ENCODE assay signal across 1 cellular context in the genomic region with DNA sequence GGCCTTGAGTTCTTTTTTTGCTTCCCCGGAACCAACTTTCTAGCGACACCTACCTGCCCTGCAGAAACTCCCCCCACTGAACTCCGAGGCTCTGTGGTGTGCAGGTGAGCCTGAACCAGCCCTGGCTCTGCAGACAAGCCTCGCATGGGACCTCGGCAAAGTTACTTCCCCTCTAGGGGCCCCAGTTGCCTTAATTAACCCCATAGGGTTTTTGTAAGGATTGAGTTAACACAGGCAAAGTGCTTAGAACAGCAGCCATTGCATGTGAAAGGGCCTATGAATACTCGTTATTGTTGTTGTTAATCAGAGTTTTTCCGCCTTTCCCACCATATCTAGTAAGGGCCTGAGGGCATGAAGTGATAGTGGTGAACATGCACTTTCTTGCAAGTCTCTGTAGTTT.
A peak's percentile ranks its signal among the peaks of the same experiment; 100 is the strongest.
TF ChIP-seq lines count a peak whose summit lies in the region.

No MANE protein-coding gene starts in this region.

TF ChIP-seq in GM23338, 12 proteins besides CTCF, POLR2A, EP300 and RAD21:
- TF ChIP-seq, protein P1, sequence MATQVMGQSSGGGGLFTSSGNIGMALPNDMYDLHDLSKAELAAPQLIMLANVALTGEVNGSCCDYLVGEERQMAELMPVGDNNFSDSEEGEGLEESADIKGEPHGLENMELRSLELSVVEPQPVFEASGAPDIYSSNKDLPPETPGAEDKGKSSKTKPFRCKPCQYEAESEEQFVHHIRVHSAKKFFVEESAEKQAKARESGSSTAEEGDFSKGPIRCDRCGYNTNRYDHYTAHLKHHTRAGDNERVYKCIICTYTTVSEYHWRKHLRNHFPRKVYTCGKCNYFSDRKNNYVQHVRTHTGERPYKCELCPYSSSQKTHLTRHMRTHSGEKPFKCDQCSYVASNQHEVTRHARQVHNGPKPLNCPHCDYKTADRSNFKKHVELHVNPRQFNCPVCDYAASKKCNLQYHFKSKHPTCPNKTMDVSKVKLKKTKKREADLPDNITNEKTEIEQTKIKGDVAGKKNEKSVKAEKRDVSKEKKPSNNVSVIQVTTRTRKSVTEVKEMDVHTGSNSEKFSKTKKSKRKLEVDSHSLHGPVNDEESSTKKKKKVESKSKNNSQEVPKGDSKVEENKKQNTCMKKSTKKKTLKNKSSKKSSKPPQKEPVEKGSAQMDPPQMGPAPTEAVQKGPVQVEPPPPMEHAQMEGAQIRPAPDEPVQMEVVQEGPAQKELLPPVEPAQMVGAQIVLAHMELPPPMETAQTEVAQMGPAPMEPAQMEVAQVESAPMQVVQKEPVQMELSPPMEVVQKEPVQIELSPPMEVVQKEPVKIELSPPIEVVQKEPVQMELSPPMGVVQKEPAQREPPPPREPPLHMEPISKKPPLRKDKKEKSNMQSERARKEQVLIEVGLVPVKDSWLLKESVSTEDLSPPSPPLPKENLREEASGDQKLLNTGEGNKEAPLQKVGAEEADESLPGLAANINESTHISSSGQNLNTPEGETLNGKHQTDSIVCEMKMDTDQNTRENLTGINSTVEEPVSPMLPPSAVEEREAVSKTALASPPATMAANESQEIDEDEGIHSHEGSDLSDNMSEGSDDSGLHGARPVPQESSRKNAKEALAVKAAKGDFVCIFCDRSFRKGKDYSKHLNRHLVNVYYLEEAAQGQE (IDR thresholded peaks at IDR 0.05; ENCODE audit: unreplicated experiment): no peak
- TF ChIP-seq NANOG (IDR thresholded peaks at IDR 0.05; ENCODE audit: borderline replicate concordance): peak; percentile 50; the same call in 1 of the 2 replicates
- no peak for TF ChIP-seq ZNF331 (CRISPR knock-in tag; IDR thresholded peaks at IDR 0.05; ENCODE audit: low read depth)
- no peak for TF ChIP-seq JUNB (IDR thresholded peaks at IDR 0.05; ENCODE audit: unreplicated experiment)
- no peak for TF ChIP-seq STAT1 (IDR thresholded peaks at IDR 0.05; ENCODE audit: unreplicated experiment)
- TF ChIP-seq, protein P2, sequence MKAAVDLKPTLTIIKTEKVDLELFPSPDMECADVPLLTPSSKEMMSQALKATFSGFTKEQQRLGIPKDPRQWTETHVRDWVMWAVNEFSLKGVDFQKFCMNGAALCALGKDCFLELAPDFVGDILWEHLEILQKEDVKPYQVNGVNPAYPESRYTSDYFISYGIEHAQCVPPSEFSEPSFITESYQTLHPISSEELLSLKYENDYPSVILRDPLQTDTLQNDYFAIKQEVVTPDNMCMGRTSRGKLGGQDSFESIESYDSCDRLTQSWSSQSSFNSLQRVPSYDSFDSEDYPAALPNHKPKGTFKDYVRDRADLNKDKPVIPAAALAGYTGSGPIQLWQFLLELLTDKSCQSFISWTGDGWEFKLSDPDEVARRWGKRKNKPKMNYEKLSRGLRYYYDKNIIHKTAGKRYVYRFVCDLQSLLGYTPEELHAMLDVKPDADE (IDR thresholded peaks at IDR 0.05): no peak
- TF ChIP-seq POLR2AphosphoS5 (IDR thresholded peaks at IDR 0.05; ENCODE audit: low read depth): no peak
- no peak for TF ChIP-seq EZH2 (IDR thresholded peaks at IDR 0.05; ENCODE audit: low read depth, unreplicated experiment)
- TF ChIP-seq, protein P3, sequence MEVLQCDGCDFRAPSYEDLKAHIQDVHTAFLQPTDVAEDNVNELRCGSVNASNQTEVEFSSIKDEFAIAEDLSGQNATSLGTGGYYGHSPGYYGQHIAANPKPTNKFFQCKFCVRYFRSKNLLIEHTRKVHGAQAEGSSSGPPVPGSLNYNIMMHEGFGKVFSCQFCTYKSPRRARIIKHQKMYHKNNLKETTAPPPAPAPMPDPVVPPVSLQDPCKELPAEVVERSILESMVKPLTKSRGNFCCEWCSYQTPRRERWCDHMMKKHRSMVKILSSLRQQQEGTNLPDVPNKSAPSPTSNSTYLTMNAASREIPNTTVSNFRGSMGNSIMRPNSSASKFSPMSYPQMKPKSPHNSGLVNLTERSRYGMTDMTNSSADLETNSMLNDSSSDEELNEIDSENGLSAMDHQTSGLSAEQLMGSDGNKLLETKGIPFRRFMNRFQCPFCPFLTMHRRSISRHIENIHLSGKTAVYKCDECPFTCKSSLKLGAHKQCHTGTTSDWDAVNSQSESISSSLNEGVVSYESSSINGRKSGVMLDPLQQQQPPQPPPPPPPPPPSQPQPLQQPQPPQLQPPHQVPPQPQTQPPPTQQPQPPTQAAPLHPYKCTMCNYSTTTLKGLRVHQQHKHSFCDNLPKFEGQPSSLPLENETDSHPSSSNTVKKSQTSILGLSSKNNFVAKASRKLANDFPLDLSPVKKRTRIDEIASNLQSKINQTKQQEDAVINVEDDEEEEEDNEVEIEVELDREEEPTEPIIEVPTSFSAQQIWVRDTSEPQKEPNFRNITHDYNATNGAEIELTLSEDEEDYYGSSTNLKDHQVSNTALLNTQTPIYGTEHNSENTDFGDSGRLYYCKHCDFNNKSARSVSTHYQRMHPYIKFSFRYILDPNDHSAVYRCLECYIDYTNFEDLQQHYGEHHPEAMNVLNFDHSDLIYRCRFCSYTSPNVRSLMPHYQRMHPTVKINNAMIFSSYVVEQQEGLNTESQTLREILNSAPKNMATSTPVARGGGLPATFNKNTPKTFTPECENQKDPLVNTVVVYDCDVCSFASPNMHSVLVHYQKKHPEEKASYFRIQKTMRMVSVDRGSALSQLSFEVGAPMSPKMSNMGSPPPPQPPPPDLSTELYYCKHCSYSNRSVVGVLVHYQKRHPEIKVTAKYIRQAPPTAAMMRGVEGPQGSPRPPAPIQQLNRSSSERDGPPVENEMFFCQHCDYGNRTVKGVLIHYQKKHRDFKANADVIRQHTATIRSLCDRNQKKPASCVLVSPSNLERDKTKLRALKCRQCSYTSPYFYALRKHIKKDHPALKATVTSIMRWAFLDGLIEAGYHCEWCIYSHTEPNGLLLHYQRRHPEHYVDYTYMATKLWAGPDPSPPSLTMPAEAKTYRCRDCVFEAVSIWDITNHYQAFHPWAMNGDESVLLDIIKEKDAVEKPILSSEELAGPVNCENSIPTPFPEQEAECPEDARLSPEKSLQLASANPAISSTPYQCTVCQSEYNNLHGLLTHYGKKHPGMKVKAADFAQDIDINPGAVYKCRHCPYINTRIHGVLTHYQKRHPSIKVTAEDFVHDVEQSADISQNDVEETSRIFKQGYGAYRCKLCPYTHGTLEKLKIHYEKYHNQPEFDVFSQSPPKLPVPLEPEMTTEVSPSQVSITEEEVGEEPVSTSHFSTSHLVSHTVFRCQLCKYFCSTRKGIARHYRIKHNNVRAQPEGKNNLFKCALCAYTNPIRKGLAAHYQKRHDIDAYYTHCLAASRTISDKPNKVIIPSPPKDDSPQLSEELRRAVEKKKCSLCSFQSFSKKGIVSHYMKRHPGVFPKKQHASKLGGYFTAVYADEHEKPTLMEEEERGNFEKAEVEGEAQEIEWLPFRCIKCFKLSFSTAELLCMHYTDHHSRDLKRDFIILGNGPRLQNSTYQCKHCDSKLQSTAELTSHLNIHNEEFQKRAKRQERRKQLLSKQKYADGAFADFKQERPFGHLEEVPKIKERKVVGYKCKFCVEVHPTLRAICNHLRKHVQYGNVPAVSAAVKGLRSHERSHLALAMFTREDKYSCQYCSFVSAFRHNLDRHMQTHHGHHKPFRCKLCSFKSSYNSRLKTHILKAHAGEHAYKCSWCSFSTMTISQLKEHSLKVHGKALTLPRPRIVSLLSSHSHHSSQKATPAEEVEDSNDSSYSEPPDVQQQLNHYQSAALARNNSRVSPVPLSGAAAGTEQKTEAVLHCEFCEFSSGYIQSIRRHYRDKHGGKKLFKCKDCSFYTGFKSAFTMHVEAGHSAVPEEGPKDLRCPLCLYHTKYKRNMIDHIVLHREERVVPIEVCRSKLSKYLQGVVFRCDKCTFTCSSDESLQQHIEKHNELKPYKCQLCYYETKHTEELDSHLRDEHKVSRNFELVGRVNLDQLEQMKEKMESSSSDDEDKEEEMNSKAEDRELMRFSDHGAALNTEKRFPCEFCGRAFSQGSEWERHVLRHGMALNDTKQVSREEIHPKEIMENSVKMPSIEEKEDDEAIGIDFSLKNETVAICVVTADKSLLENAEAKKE (CRISPR knock-in tag; IDR thresholded peaks at IDR 0.05): 0 out of 2 replicates have a peak, but pooled peaks have one; percentile 6
- TF ChIP-seq EZH2phosphoT487 (IDR thresholded peaks at IDR 0.05; ENCODE audit: unreplicated experiment): no peak
- TF ChIP-seq ZNF114 (CRISPR knock-in tag; IDR thresholded peaks at IDR 0.05): no peak
- TF ChIP-seq CREB1 (CRISPR knock-in tag; IDR thresholded peaks at IDR 0.05; ENCODE audit: low read depth): no peak
